16 cellular contexts compared by ENCODE assay signal in genomic region chr11:1300569-1301187, GRCh38. TPM values are rescaled to one million over a fixed set of nuclear protein-coding genes. Genes with fewer than 3 reads are reported as not detected.
A peak's percentile ranks its signal among the peaks of the same experiment; 100 is the strongest.
DNase-seq lines count a peak whose midpoint lies in the region; TF ChIP-seq lines count a peak whose summit lies in the region.
"Had no signal": no experiment of that assay in that cellular context is flagged by ENCODE, and none has a peak within 500 bp of the region (broad histone marks: within the 10 kb centered on the region; RNA-seq: fewer than 3 reads in every experiment).

No MANE protein-coding gene starts in this region.

- CTCF ChIA-PET in CD4-positive, alpha-beta memory T cell (lab: Charles Lee; ENCODE audit: partially characterized antibody), result no interaction called here

- H4K20me1 ChIP-seq in osteoblast (ENCODE audit: insufficient read depth, low read length), result peaks cover 88% of the 10 kb centered on the region

- H3K27ac ChIP-seq in endodermal cell (ENCODE audit: low read depth, low read length) (no peak overlapping the region), osteoblast (ENCODE audit: low read depth, low read length) (no peak overlapping the region), uterus (peak overlapping the region; percentile 39 to 60)
- H3K27ac ChIP-seq in CD4-positive, alpha-beta memory T cell (ENCODE audit: low read depth, low read length), result no peak overlapping the region
- H3K27ac ChIP-seq: upper lobe of right lung had no signal

- no peak overlapping the region for H3K4me2 ChIP-seq in osteoblast (ENCODE audit: insufficient read depth, low read length)

- H3K79me2 ChIP-seq in osteoblast (ENCODE audit: insufficient read depth, low read length), result peaks cover 93% of the 10 kb centered on the region

- no peaks in the 10 kb centered on the region for H3K27me3 Mint-ChIP-seq in activated T-cell treated with anti-CD3 and anti-CD28 coated beads, Interleukin-2, amount 50 U/mL, for 24 hours
- no peaks in the 10 kb centered on the region for H3K27me3 Mint-ChIP-seq in endodermal cell (ENCODE audit: insufficient read depth)
- H3K27me3 Mint-ChIP-seq in CD4-positive, alpha-beta memory T cell, result no peaks in the 10 kb centered on the region
- H3K27me3 Mint-ChIP-seq: activated B cell treated with CpG ODN at 0.5 μM for 24 hours; activated naive CD8-positive, alpha-beta T cell treated with anti-CD3 and anti-CD28 coated beads, Interleukin-2, amount 10 ng/mL, durations not matched to agents 7 days and 5 days had no signal

- H3K4me1 ChIP-seq in endodermal cell (ENCODE audit: control insufficient read depth, insufficient read depth, low read length) (no peaks in the 10 kb centered on the region), osteoblast (ENCODE audit: insufficient read depth, low read length) (peaks cover 7% of the 10 kb centered on the region), uterus (peaks cover 0 to 12% of the 10 kb centered on the region in 2 donors)
- H3K4me1 ChIP-seq in CD4-positive, alpha-beta memory T cell (ENCODE audit: insufficient read depth, low read length), result no peaks in the 10 kb centered on the region

- TF ChIP-seq POLR2A in uterus (IDR thresholded peaks at IDR 0.05), result no peak

- no peak overlapping the region for H3K4me3 Mint-ChIP-seq in activated T-cell treated with anti-CD3 and anti-CD28 coated beads, Interleukin-2, amount 50 U/mL, for 24 hours
- no peak overlapping the region for H3K4me3 Mint-ChIP-seq in endodermal cell
- H3K4me3 Mint-ChIP-seq in CD4-positive, alpha-beta memory T cell, result no peak overlapping the region
- H3K4me3 Mint-ChIP-seq: activated B cell treated with CpG ODN at 0.5 μM for 24 hours; activated naive CD8-positive, alpha-beta T cell treated with anti-CD3 and anti-CD28 coated beads, Interleukin-2, amount 10 ng/mL, durations not matched to agents 7 days and 5 days had no signal

- H3K4me1 Mint-ChIP-seq in activated T-cell treated with anti-CD3 and anti-CD28 coated beads, Interleukin-2, amount 50 U/mL, for 24 hours (ENCODE audit: low read depth), result peaks cover 41% of the 10 kb centered on the region
- H3K4me1 Mint-ChIP-seq in endodermal cell, result peaks cover 11% of the 10 kb centered on the region
- H3K4me1 Mint-ChIP-seq in CD4-positive, alpha-beta memory T cell, result peaks cover 9 to 60% (median 15%) of the 10 kb centered on the region in 4 donors

- POLR2A ChIA-PET in CD4-positive, alpha-beta memory T cell (lab: Charles Lee; ENCODE audit: partially characterized antibody), result interaction anchor here (0.8 kb wide), 1 partner anchor 9 kb away, joined by 5 read pairs; the partner anchor contains the start of gene TOLLIP

- no peak overlapping the region for H3K4me3 ChIP-seq in endodermal cell (ENCODE audit: low read length)
- no peak overlapping the region for H3K4me3 ChIP-seq in osteoblast (ENCODE audit: insufficient read depth, low read length)
- H3K4me3 ChIP-seq in uterus, result no peak overlapping the region
- no peak overlapping the region for H3K4me3 ChIP-seq in CD4-positive, alpha-beta memory T cell (ENCODE audit: low read length in 2 of 2)
- no peak overlapping the region for H3K4me3 ChIP-seq in foreskin fibroblast (ENCODE audit: low read depth in 1 of 2, low read length in 2 of 2)
- H3K4me3 ChIP-seq: heart right ventricle, upper lobe of right lung had no signal

- no peak overlapping the region for H3K9ac ChIP-seq in endodermal cell (ENCODE audit: extremely low read depth, low read length, poor library complexity, severe bottlenecking)

- H3K9me3 Mint-ChIP-seq in activated T-cell treated with anti-CD3 and anti-CD28 coated beads, Interleukin-2, amount 50 U/mL, for 24 hours, result no peaks in the 10 kb centered on the region
- no peaks in the 10 kb centered on the region for H3K9me3 Mint-ChIP-seq in endodermal cell
- no peaks in the 10 kb centered on the region for H3K9me3 Mint-ChIP-seq in CD4-positive, alpha-beta memory T cell
- H3K9me3 Mint-ChIP-seq: activated B cell treated with CpG ODN at 0.5 μM for 24 hours; activated naive CD8-positive, alpha-beta T cell treated with anti-CD3 and anti-CD28 coated beads, Interleukin-2, amount 10 ng/mL, durations not matched to agents 7 days and 5 days had no signal

- H3K36me3 ChIP-seq in endodermal cell (ENCODE audit: control insufficient read depth, insufficient read depth, low read length) (no peaks in the 10 kb centered on the region), osteoblast (ENCODE audit: insufficient read depth, low read length) (peaks cover 16% of the 10 kb centered on the region), uterus (no peaks in the 10 kb centered on the region)
- peaks cover 7% of the 10 kb centered on the region for H3K36me3 ChIP-seq in CD4-positive, alpha-beta memory T cell (ENCODE audit: insufficient read depth, low read length)

- H3K27me3 ChIP-seq in endodermal cell (ENCODE audit: control insufficient read depth, insufficient read depth, low read length, poor library complexity, severe bottlenecking) (no peaks in the 10 kb centered on the region), osteoblast (ENCODE audit: insufficient read depth, low read length) (no peaks in the 10 kb centered on the region), uterus (no peaks in the 10 kb centered on the region)
- H3K27me3 ChIP-seq in CD4-positive, alpha-beta memory T cell (ENCODE audit: insufficient read depth, low read length), result no peaks in the 10 kb centered on the region
- H3K27me3 ChIP-seq: heart right ventricle, upper lobe of right lung had no signal

- H3K9me3 ChIP-seq in endodermal cell (ENCODE audit: control insufficient read depth, low read length), result no peaks in the 10 kb centered on the region
- no peaks in the 10 kb centered on the region for H3K9me3 ChIP-seq in osteoblast (ENCODE audit: low read depth, low read length)
- H3K9me3 ChIP-seq in uterus, result no peaks in the 10 kb centered on the region
- H3K9me3 ChIP-seq in CD4-positive, alpha-beta memory T cell (ENCODE audit: control insufficient read depth in 1 of 2, low read length in 2 of 2), result no peaks in the 10 kb centered on the region
- H3K9me3 ChIP-seq: heart right ventricle, upper lobe of right lung had no signal

- DNase-seq in activated T-cell treated with anti-CD3 and anti-CD28 coated beads, Interleukin-2, amount 50 U/mL, for 24 hours, result peak; percentile 14
- no peak for DNase-seq in activated T-cell treated with anti-CD3 and anti-CD28 coated beads, Interleukin-2, amount 50 U/mL, for 48 hours
- DNase-seq in endodermal cell (peak; percentile 37), osteoblast (ENCODE audit: insufficient read length, low spot score, missing footprints) (peak; percentile 5), uterus (peak; percentile 13 to 14), NCI-H2196 treated with DMSO at 0.1 percent for 48 hours (lab: John Stamatoyannopoulos, UW; ENCODE audit: unreplicated experiment) (no peak), foreskin fibroblast (no peak)
- no peak for DNase-seq in CD4-positive, alpha-beta memory T cell
- DNase-seq: activated B cell treated with CpG ODN at 0.5 μM for 24 hours; activated naive CD8-positive, alpha-beta T cell treated with anti-CD3 and anti-CD28 coated beads, Interleukin-2, amount 10 ng/mL, durations not matched to agents 7 days and 5 days; Calu3; erythroblast; heart right ventricle; IMR-90; NCI-H1092; upper lobe of right lung had no signal

- TF ChIP-seq CTCF in endodermal cell (conservative IDR thresholded peaks at IDR 0.05) (no peak), osteoblast (IDR thresholded peaks at IDR 0.05; ENCODE audit: extremely low read depth, low read depth, low read length) (no peak), uterus (IDR thresholded peaks at IDR 0.05) (no peak), foreskin fibroblast (IDR thresholded peaks at IDR 0.05; ENCODE audit: low read depth, low read length) (no peak)

- H3K36me3 Mint-ChIP-seq in activated T-cell treated with anti-CD3 and anti-CD28 coated beads, Interleukin-2, amount 50 U/mL, for 24 hours (ENCODE audit: low read depth), result peaks cover 59% of the 10 kb centered on the region
- H3K36me3 Mint-ChIP-seq in endodermal cell (ENCODE audit: low read depth), result peaks cover 15% of the 10 kb centered on the region
- peaks cover 0 to 21% of the 10 kb centered on the region in 2 donors for H3K36me3 Mint-ChIP-seq in CD4-positive, alpha-beta memory T cell
- H3K36me3 Mint-ChIP-seq: activated naive CD8-positive, alpha-beta T cell treated with anti-CD3 and anti-CD28 coated beads, Interleukin-2, amount 10 ng/mL, durations not matched to agents 7 days and 5 days had no signal

- 87 to 92% methylated on average over 20 to 26 of the region's 28 CpGs for WGBS in endodermal cell (ENCODE audit: insufficient coverage in 1 of 2, insufficient read length in 1 of 2), 2 experiments

- intact Hi-C loops in uterus (cut with DNase I; ENCODE audit: low total_unique reads), result no loop called here
- intact Hi-C loops in CD4-positive, alpha-beta memory T cell (cut with micrococcal nuclease), result no loop called here

- H2AFZ ChIP-seq in osteoblast (ENCODE audit: low read length), result no peak overlapping the region

- H3K27ac Mint-ChIP-seq in activated T-cell treated with anti-CD3 and anti-CD28 coated beads, Interleukin-2, amount 50 U/mL, for 24 hours, result no peak overlapping the region
- H3K27ac Mint-ChIP-seq in endodermal cell, result peak overlapping the region; percentile 71
- H3K27ac Mint-ChIP-seq in CD4-positive, alpha-beta memory T cell, result peak overlapping the region in 1 of 7 donors; percentile 29
- H3K27ac Mint-ChIP-seq: activated B cell treated with CpG ODN at 0.5 μM for 24 hours; activated naive CD8-positive, alpha-beta T cell treated with anti-CD3 and anti-CD28 coated beads, Interleukin-2, amount 10 ng/mL, durations not matched to agents 7 days and 5 days had no signal

RNA-seq across cellular contexts. Expression of gene TOLLIP, which starts 8.8 kb away (rescaled TPM):
- total RNA-seq in endodermal cell, result 10 to 100 TPM; 34.3 to 37.4 TPM
- polyA plus RNA-seq in endodermal cell (2013, experiment 1 of 2), result 21.1 TPM
- 19.8 TPM for polyA plus RNA-seq in endodermal cell (2013, experiment 2 of 2)
- total RNA-seq in osteoblast, result 30.8 and 35.9 TPM in 2 replicates
- 10 to 100 TPM in 3 of 4 donors, 1 to 10 TPM in 1; 5.9 to 86.8 (median 36.2) TPM for total RNA-seq in uterus
- total RNA-seq in CD4-positive, alpha-beta memory T cell, result 10 to 100 TPM; 49.3 to 51.4 TPM
- polyA plus RNA-seq in CD4-positive, alpha-beta memory T cell, result 10 to 100 TPM; 29.8 to 34.0 TPM

Comparison
In these comparisons a context has a peak if more than half of its experiments do, and no peak if none do; other contexts are left out.
1. DNase-seq: peak in activated T-cell treated with anti-CD3 and anti-CD28 coated beads, Interleukin-2, amount 50 U/mL, for 24 hours (single experiment), endodermal cell (single experiment), osteoblast (single experiment) and uterus (2 of 2); none in activated T-cell treated with anti-CD3 and anti-CD28 coated beads, Interleukin-2, amount 50 U/mL, for 48 hours (0 of 2), CD4-positive, alpha-beta memory T cell (0 of 5), NCI-H2196 treated with DMSO at 0.1 percent for 48 hours (single experiment) and foreskin fibroblast (0 of 2).
2. H3K27ac ChIP-seq: peak in uterus (2 of 2); none in endodermal cell (single experiment), osteoblast (single experiment) and CD4-positive, alpha-beta memory T cell (single experiment).